Comparison of ENCODE assay signal across 8 cellular contexts in the genomic region with DNA sequence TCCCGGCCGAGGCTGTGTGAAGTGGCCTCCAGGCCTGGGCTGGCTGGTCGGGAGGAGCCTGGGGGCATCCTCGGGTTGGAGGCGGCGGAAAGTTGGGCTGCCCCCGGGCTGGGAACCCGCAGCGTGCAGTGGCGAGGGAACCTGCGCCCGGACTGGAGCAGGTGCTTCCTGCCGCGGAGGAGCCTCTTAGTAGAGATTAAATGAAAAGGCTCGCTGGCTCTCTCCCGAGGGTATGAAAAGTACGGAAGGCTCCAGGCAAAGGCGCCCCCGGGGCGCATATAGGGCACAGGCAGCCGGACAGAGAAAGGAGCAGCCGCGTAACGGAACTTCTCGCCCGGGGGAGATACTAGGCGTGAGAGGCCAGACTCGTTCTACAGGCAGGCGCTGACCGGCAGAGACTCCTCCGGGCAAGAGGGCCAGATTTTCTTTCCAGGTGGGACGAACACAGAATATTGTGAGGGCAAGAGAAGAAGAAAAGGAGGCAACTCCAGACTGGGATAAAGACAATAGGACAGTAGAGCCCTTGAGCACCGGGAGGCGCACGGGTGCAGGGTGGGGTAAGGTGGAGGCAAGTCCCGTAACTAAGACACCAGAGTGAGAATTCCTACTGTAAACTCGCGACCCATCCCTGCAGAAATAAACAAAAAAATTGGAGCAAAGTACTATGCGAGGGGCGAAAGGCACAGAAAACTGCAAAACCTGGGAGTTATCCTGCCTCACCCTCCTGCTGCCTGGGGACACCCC. TPM values are rescaled to one million over a fixed set of nuclear protein-coding genes. Genes with fewer than 3 reads are reported as not detected.
DNase-seq lines count a peak whose midpoint lies in the region; ATAC-seq, FAIRE-seq and TF ChIP-seq lines count a peak whose summit lies in the region.

No MANE protein-coding gene starts in this region.

- H3K4me3 Mint-ChIP-seq in activated B cell treated with CpG ODN at 0.5 μM for 24 hours (peak overlapping the region; percentile 50), progenitor cell of endocrine pancreas (ENCODE audit: low read depth) (peak overlapping the region; percentile 94)

- POLR2A ChIA-PET in BJ (lab: Charles Lee) (no interaction called here), activated B cell treated with CpG ODN at 0.5 μM for 24 hours (lab: Charles Lee) (no interaction called here)

- H3K4me1 Mint-ChIP-seq in activated B cell treated with CpG ODN at 0.5 μM for 24 hours (peaks cover 18% of the 10 kb centered on the region), progenitor cell of endocrine pancreas (ENCODE audit: low read depth) (peaks cover 35% of the 10 kb centered on the region)

- no peaks in the 10 kb centered on the region for H3K36me3 ChIP-seq in BJ (ENCODE audit: control insufficient read depth, insufficient read depth, low read length)
- H3K36me3 ChIP-seq in cardiac muscle cell, result no peaks in the 10 kb centered on the region

- H3K9me3 ChIP-seq in cardiac muscle cell (ENCODE audit: low read depth), result no peaks in the 10 kb centered on the region

- H3K27me3 ChIP-seq in BJ (ENCODE audit: control insufficient read depth, insufficient read depth, low read length), result no peaks in the 10 kb centered on the region
- H3K27me3 ChIP-seq in cardiac muscle cell, result no peaks in the 10 kb centered on the region

- intact Hi-C loops in activated B cell treated with CpG ODN at 0.5 μM for 24 hours (cut with micrococcal nuclease), result no loop called here

- peaks cover 31% of the 10 kb centered on the region for H3K4me1 ChIP-seq in cardiac muscle cell (ENCODE audit: low read depth)

- ATAC-seq in activated B cell treated with CpG ODN at 0.5 μM for 24 hours (ENCODE audit: low read depth) (no peak), GM18502 (IDR thresholded peaks at IDR 0.05; ENCODE audit: poor library complexity, unreplicated experiment) (no peak)

- TF ChIP-seq CTCF in BJ (IDR thresholded peaks at IDR 0.05; ENCODE audit: insufficient read depth, low read depth, low read length), result 0 out of 2 replicates have a peak, but pooled peaks have one; percentile 8
- no peak for TF ChIP-seq CTCF in activated B cell treated with CpG ODN at 0.5 μM for 24 hours (IDR thresholded peaks at IDR 0.05)
- no peak for TF ChIP-seq CTCF in cardiac muscle cell (IDR thresholded peaks at IDR 0.05; ENCODE audit: low read depth, low read length)
- no peak for TF ChIP-seq CTCF in progenitor cell of endocrine pancreas (IDR thresholded peaks at IDR 0.05; ENCODE audit: unreplicated experiment)

- no peak for DNase-seq in BJ (ENCODE audit: low read depth)
- peak; percentile 14 for DNase-seq in HTR-8/SVneo (ENCODE audit: insufficient read length, low spot score)
- no peak for DNase-seq in activated B cell treated with CpG ODN at 0.5 μM for 24 hours
- DNase-seq in cardiac muscle cell (ENCODE audit: low read depth in 1 of 2, low spot score in 1 of 2), result peak; percentile 46 to 62
- DNase-seq in progenitor cell of endocrine pancreas (ENCODE audit: low spot score, unreplicated experiment), result peak; percentile 45
- no peak for DNase-seq in activated effector memory CD4-positive, alpha-beta T cell treated with Interleukin-2 at 50 U/mL for 16 hours
- no peak for DNase-seq in GM19238 (ENCODE audit: insufficient read length, low spot score)

- H3K27ac ChIP-seq in cardiac muscle cell, result peak overlapping the region; percentile 88

- CTCF ChIA-PET in BJ (lab: Yijun Ruan, JAX), result no interaction called here
- CTCF ChIA-PET in activated B cell treated with CpG ODN at 0.5 μM for 24 hours (lab: Charles Lee), result no interaction called here

- H3K9me3 Mint-ChIP-seq in activated B cell treated with CpG ODN at 0.5 μM for 24 hours, result no peaks in the 10 kb centered on the region
- no peaks in the 10 kb centered on the region for H3K9me3 Mint-ChIP-seq in progenitor cell of endocrine pancreas (ENCODE audit: low read depth)

- H3K36me3 Mint-ChIP-seq in activated B cell treated with CpG ODN at 0.5 μM for 24 hours (ENCODE audit: low read depth), result no peaks in the 10 kb centered on the region
- peaks cover 4% of the 10 kb centered on the region for H3K36me3 Mint-ChIP-seq in progenitor cell of endocrine pancreas (ENCODE audit: insufficient read depth)

- H3K27ac Mint-ChIP-seq in activated B cell treated with CpG ODN at 0.5 μM for 24 hours, result no peak overlapping the region
- peak overlapping the region; percentile 90 for H3K27ac Mint-ChIP-seq in progenitor cell of endocrine pancreas

- H3K27me3 Mint-ChIP-seq in activated B cell treated with CpG ODN at 0.5 μM for 24 hours, result peaks cover 49% of the 10 kb centered on the region
- H3K27me3 Mint-ChIP-seq in progenitor cell of endocrine pancreas, result no peaks in the 10 kb centered on the region

- no peak for FAIRE-seq in HTR-8/SVneo (lab: Jason Lieb, UNC)

- peak overlapping the region; percentile 95 for H3K4me3 ChIP-seq in BJ (ENCODE audit: low read depth, low read length)
- peak overlapping the region; percentile 91 for H3K4me3 ChIP-seq in cardiac muscle cell

RNA-seq across cellular contexts. Expression of a gene that starts 0.8 kb away (rescaled TPM):
- 180 and 254 TPM in 2 replicates for polyA plus RNA-seq in BJ (2011; rRNA removed)
- polyA minus RNA-seq in BJ (2011; rRNA and poly(A)+ RNA removed), result 218 and 254 TPM in 2 replicates
- not detected in 2 replicates for total RNA-seq in activated B cell treated with CpG ODN at 0.5 μM for 24 hours
- total RNA-seq in cardiac muscle cell, result 205 and 267 TPM in 2 replicates
- polyA plus RNA-seq in cardiac muscle cell, result 324 and 381 TPM in 2 replicates
- 197 and 210 TPM in 2 replicates for total RNA-seq in progenitor cell of endocrine pancreas

Comparison
In these comparisons a context has a peak if more than half of its experiments do, and no peak if none do; other contexts are left out.
1. DNase-seq: peak in HTR-8/SVneo (single experiment), cardiac muscle cell (2 of 2) and progenitor cell of endocrine pancreas (single experiment); none in BJ (single experiment), activated B cell treated with CpG ODN at 0.5 μM for 24 hours (single experiment), activated effector memory CD4-positive, alpha-beta T cell treated with Interleukin-2 at 50 U/mL for 16 hours (single experiment) and GM19238 (single experiment).
2. RNA of a gene that starts 0.8 kb away (total RNA-seq): 205 to 267 TPM in cardiac muscle cell and 197 to 210 TPM in progenitor cell of endocrine pancreas; not detected in activated B cell treated with CpG ODN at 0.5 μM for 24 hours; every median in the first group is over 100 times any median in the second.